Comparison of ENCODE assay signal across 8 cellular contexts in the genomic region with DNA sequence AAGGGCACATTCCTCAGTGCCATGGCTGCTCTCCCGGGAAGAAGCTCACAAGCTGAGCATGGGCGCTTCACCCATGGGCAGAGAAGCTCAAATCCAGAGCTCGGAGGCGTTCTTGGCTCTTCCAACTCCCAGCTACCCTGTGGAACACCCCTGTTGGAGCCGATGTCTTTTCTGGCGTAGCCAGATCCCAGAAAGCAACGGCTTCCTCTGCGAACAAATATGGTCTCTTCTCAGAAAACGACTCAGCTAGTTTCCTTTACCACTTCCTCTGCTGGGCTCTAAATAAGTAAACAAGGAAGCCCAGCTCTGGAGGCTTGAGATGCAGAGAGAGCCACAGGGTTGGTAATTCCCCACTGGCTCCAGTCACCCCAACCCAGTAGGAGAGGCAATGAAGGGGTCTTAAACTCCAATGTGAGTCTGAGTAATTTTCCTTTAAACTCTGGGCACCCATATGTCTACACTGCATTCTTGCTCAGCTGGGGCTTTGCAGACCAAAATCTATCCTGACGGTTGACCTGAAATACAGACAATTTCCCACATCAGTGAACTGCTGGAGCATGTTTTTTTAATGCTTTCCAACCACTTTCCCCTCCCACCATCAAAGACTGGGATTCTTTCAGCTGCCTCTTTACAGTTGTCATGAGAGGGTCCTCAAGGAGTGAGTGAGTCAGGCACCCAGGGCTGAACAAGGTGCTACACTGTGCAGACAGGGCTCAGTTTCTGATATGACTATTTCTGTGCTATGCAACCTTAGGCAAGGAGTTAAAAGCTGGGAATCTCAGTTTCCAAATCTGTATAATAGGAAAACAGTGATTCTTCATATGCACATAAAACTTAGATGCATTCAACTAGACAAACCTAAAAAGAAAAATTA. TPM values are rescaled to one million over a fixed set of nuclear protein-coding genes. Genes with fewer than 3 reads are reported as not detected.
DNase-seq lines count a peak whose midpoint lies in the region; ATAC-seq and TF ChIP-seq lines count a peak whose summit lies in the region.

A gene (minus strand): TSS at position 189 of the 874 bp plus-strand sequence. CDS start 166 bp downstream, at position 23.

- H3K79me2 ChIP-seq in MM.1S (ENCODE audit: low read length): peaks cover 56% of the 10 kb centered on the region

- intact Hi-C loops in mucosa of descending colon (cut with DNase I, micrococcal nuclease) (no loop called here), A673 (cut with micrococcal nuclease; ENCODE audit: unreplicated experiment) (no loop called here)

- POLR2A ChIA-PET in A673 (lab: Charles Lee; ENCODE audit: low non-redundant PET): no interaction called here

- peak within 1 kb of the TSS; percentile 92 for H3K27ac Mint-ChIP-seq in activated naive CD4-positive, alpha-beta T cell treated with anti-CD3 and anti-CD28 coated beads, Interleukin-2, amount 10 ng/mL, durations not matched to agents 7 days and 5 days
- no peak within 1 kb of the TSS for H3K27ac Mint-ChIP-seq in mesothelial cell of epicardium

- H3K4me2 ChIP-seq in MM.1S (ENCODE audit: low read depth, low read length): peak within 1 kb of the TSS; percentile 75

- H3K36me3 Mint-ChIP-seq in activated naive CD4-positive, alpha-beta T cell treated with anti-CD3 and anti-CD28 coated beads, Interleukin-2, amount 10 ng/mL, durations not matched to agents 7 days and 5 days: peaks cover 48% of the 10 kb centered on the region
- H3K36me3 Mint-ChIP-seq in mesothelial cell of epicardium: no peaks in the 10 kb centered on the region

- no peaks in the 10 kb centered on the region for H3K9me3 ChIP-seq in MM.1S (replicated peaks; ENCODE audit: insufficient read depth, low read length)
- no peaks in the 10 kb centered on the region for H3K9me3 ChIP-seq in mucosa of descending colon
- no peaks in the 10 kb centered on the region for H3K9me3 ChIP-seq in A673 (ENCODE audit: low read depth, low read length, poor library complexity, severe bottlenecking)

- H3K27ac ChIP-seq in MM.1S (ENCODE audit: low read length): peak within 1 kb of the TSS; percentile 63
- no peak within 1 kb of the TSS for H3K27ac ChIP-seq in A673 (ENCODE audit: low read depth, low read length, poor library complexity, severe bottlenecking)

- H3K36me3 ChIP-seq in MM.1S (replicated peaks; ENCODE audit: insufficient read depth, low read length): 0 out of 2 replicates have a peak, but pooled peaks cover 5% of the 10 kb centered on the region
- H3K36me3 ChIP-seq in mucosa of descending colon (ENCODE audit: low read depth): no peaks in the 10 kb centered on the region
- no peaks in the 10 kb centered on the region for H3K36me3 ChIP-seq in A673 (ENCODE audit: insufficient read depth, low read length, poor library complexity, severe bottlenecking)

- peaks cover 3% of the 10 kb centered on the region; the same call in 1 of the 2 replicates for H4K20me1 ChIP-seq in MM.1S (ENCODE audit: insufficient read depth, low read length)

- H2AFZ ChIP-seq in MM.1S (ENCODE audit: low read length): peak within 1 kb of the TSS; percentile 64

- H3K9me2 ChIP-seq in MM.1S (replicated peaks; ENCODE audit: insufficient read depth, low read length): no peaks in the 10 kb centered on the region

- peaks cover 34% of the 10 kb centered on the region for H3K4me1 ChIP-seq in MM.1S (ENCODE audit: low read length)
- no peaks in the 10 kb centered on the region for H3K4me1 ChIP-seq in mucosa of descending colon (ENCODE audit: low read depth)
- H3K4me1 ChIP-seq in A673 (ENCODE audit: insufficient read depth, low read length, poor library complexity, severe bottlenecking): no peaks in the 10 kb centered on the region

- H3K27me3 ChIP-seq in MM.1S (replicated peaks; ENCODE audit: insufficient read depth, low read length) (no peaks in the 10 kb centered on the region), A673 (replicated peaks; ENCODE audit: insufficient read depth, low read depth, low read length, poor library complexity) (no peaks in the 10 kb centered on the region)

- peak within 1 kb of the TSS; percentile 100 for H3K4me3 Mint-ChIP-seq in activated naive CD4-positive, alpha-beta T cell treated with anti-CD3 and anti-CD28 coated beads, Interleukin-2, amount 10 ng/mL, durations not matched to agents 7 days and 5 days
- no peak within 1 kb of the TSS for H3K4me3 Mint-ChIP-seq in mesothelial cell of epicardium

- H3K4me3 ChIP-seq in GM12864 (ENCODE audit: low read depth, low read length) (peak within 1 kb of the TSS; percentile 80), MM.1S (ENCODE audit: low read length) (peak within 1 kb of the TSS; percentile 88), mucosa of descending colon (peak within 1 kb of the TSS; percentile 27), A673 (ENCODE audit: low read depth, low read length, poor library complexity, severe bottlenecking) (no peak within 1 kb of the TSS)

- peaks cover 68% of the 10 kb centered on the region for H3K4me1 Mint-ChIP-seq in activated naive CD4-positive, alpha-beta T cell treated with anti-CD3 and anti-CD28 coated beads, Interleukin-2, amount 10 ng/mL, durations not matched to agents 7 days and 5 days
- H3K4me1 Mint-ChIP-seq in mesothelial cell of epicardium: no peaks in the 10 kb centered on the region

- H3K9ac ChIP-seq in MM.1S (ENCODE audit: low read length): peak within 1 kb of the TSS; percentile 77

- CTCF ChIA-PET in activated naive CD4-positive, alpha-beta T cell treated with anti-CD3 and anti-CD28 coated beads, Interleukin-2, amount 10 ng/mL, durations not matched to agents 7 days and 5 days (lab: Charles Lee): interaction anchor here (0.9 to 24.2 kb wide), 9 partner anchors 11 to 42 kb away, joined by 3 to 465 read pairs (median 7); no protein-coding TSS in a partner anchor
- CTCF ChIA-PET in A673 (lab: Charles Lee): no interaction called here

- no peaks in the 10 kb centered on the region for H3F3A ChIP-seq in MM.1S (ENCODE audit: insufficient read depth, low read length)

- peak; percentile 48 for ATAC-seq in GM21529 (IDR thresholded peaks at IDR 0.05; ENCODE audit: unreplicated experiment)
- ATAC-seq in mucosa of descending colon: peak; percentile 65

- TF ChIP-seq CTCF in GM12864 (IDR thresholded peaks at IDR 0.05; ENCODE audit: low read depth, low read length, missing control alignments): no peak
- TF ChIP-seq CTCF in MM.1S (IDR thresholded peaks at IDR 0.05; ENCODE audit: low read length): no peak
- no peak for TF ChIP-seq CTCF in mucosa of descending colon (IDR thresholded peaks at IDR 0.05)
- no peak for TF ChIP-seq CTCF in A673 (conservative IDR thresholded peaks at IDR 0.05; ENCODE audit: low read depth, low read length)
- no peak for TF ChIP-seq CTCF in mesothelial cell of epicardium (IDR thresholded peaks at IDR 0.05; ENCODE audit: unreplicated experiment)

- H3K27me3 Mint-ChIP-seq in activated naive CD4-positive, alpha-beta T cell treated with anti-CD3 and anti-CD28 coated beads, Interleukin-2, amount 10 ng/mL, durations not matched to agents 7 days and 5 days: no peaks in the 10 kb centered on the region
- H3K27me3 Mint-ChIP-seq in mesothelial cell of epicardium (ENCODE audit: low read depth): peaks cover 2% of the 10 kb centered on the region

- no TSS peak for BruUV-seq in A673 (replicated peaks; lab: Mats Ljungman, UMichigan)

- no peaks in the 10 kb centered on the region for H3K9me3 Mint-ChIP-seq in activated naive CD4-positive, alpha-beta T cell treated with anti-CD3 and anti-CD28 coated beads, Interleukin-2, amount 10 ng/mL, durations not matched to agents 7 days and 5 days
- no peaks in the 10 kb centered on the region for H3K9me3 Mint-ChIP-seq in mesothelial cell of epicardium

- DNase-seq in GM12864 (ENCODE audit: low read depth) (no peak), MM.1S (peak; percentile 61), mucosa of descending colon (peak in 1 of 3 donors; percentile 47), A673 (ENCODE audit: low spot score) (no peak), mesothelial cell of epicardium (ENCODE audit: low spot score in 2 of 2, unreplicated experiment in 2 of 2) (no peak), NCI-H226 (no peak)
- peak; percentile 67 for DNase-seq in activated naive CD4-positive, alpha-beta T cell treated with anti-CD3 and anti-CD28 coated beads, Interleukin-2, amount 10 ng/mL, durations not matched to agents 7 days and 5 days

RNA-seq across cellular contexts. Expression of the gene that starts here (rescaled TPM):
- total RNA-seq in mucosa of descending colon (10 to 100 TPM; 13.5 to 24.5 (median 22.9) TPM), A673 (2021) (not detected in 2 replicates), mesothelial cell of epicardium (not detected in 3 replicates)

Comparison
In these comparisons a context has a peak if more than half of its experiments do, and no peak if none do; other contexts are left out.
1. RNA of the gene that starts here (total RNA-seq): 13.5 to 24.5 TPM in mucosa of descending colon; not detected in A673 and not detected in mesothelial cell of epicardium; every median in the first group is over 10 times any median in the second.
2. DNase-seq: peak in MM.1S (single experiment) and activated naive CD4-positive, alpha-beta T cell treated with anti-CD3 and anti-CD28 coated beads, Interleukin-2, amount 10 ng/mL, durations not matched to agents 7 days and 5 days (single experiment); none in GM12864 (single experiment), A673 (single experiment), mesothelial cell of epicardium (0 of 2) and NCI-H226 (single experiment).